Comparison of ENCODE assay signal across 8 cellular contexts in the genomic region with DNA sequence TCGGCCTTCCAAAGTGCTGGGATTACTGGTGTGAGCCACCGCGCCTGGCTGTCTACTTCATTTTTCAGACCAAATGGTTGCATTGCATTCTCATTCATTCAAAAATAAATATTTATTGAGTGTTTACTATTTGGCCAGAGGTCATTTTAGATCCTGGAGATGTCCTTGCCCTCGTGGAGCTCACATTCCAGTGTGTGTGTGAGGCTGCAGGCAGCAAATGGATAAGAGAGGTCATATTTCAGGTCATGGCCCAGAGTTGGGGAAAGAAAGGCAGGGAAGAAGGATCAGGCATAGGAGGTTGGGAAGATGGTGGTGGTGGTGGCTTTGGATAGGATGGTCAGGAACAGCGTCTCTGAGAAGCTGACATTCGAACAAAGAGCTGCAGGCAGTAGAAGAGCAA.
"Had no signal": no experiment of that assay in that cellular context is flagged by ENCODE, and none has a peak within 500 bp of the region (broad histone marks: within the 10 kb centered on the region; RNA-seq: fewer than 3 reads in every experiment).

No MANE protein-coding gene starts in this region.

- H3K27me3 Mint-ChIP-seq: IgD-negative memory B cell had no signal

- DNase-seq: GM23248, GOT3, H9, HCEC 1CT, KBM-7 had no signal

- H3K9ac ChIP-seq: GM23248 had no signal

- FAIRE-seq: H54, HTR-8/SVneo had no signal

- H3K4me3 Mint-ChIP-seq: H9 had no signal

- H3K4me3 ChIP-seq: GM23248 had no signal

- H3K27ac ChIP-seq: GM23248 had no signal

- H2AFZ ChIP-seq: GM23248 had no signal

- H3K4me1 Mint-ChIP-seq: IgD-negative memory B cell had no signal

- H3K36me3 Mint-ChIP-seq: IgD-negative memory B cell had no signal

- H3K27ac Mint-ChIP-seq: H9, IgD-negative memory B cell had no signal
